Comparison of ENCODE assay signal across 1 cellular context in the genomic region with DNA sequence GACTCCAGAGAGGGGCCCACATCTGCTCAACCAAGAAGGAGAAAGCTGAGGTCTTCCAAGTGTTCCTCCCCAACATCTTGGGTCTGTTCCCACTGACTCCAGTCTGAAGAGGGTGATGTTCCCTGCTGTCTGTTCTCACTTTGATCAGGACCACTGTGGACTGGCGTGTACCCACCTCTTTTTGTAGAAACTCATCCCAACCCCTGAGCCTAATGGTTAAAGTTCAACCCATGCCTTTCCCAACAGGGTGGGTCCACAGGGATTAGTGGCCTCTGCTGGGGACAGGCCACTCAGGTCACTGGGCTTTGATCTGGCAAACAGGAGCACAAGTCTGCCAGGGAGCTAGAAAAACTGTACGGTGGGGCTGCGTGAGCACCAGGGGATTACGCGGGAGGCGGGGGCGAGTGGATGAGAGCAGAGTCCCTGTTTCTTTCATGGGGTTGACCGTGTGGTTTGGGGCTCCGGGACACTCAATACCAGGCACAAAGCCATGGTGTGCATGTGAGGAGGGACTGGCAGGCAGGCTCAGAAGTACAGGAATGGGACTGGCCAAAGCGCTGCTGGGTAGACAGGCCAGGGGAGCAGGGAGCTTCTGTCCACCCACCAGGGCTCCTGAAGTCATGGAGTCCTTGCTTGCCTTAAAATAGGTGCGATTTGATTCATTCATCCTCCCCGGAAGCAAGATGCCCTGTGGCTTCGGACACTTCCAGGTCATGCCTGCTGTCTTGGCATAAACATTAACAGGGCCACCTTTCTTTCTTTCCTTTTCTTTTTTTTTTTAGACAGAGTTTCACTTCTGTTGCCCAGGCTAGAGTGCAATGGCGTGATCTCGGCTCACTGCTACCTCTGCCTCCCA.
TF ChIP-seq lines count a peak whose summit lies in the region.

Gene CA5A (minus strand): TSS at position 155 of the 856 bp plus-strand sequence. CDS start 79 bp downstream, at position 76.

TF ChIP-seq in HepG2, 621 proteins besides CTCF, POLR2A, EP300 and RAD21 (continued from another document and continues in another):
- TF ChIP-seq MTERF4 (CRISPR knock-in tag; IDR thresholded peaks at IDR 0.05) = 0 out of 2 replicates have a peak, but pooled peaks have one; percentile 25
- peak; percentile 92; the same call in 1 of the 2 replicates for TF ChIP-seq TOE1 (CRISPR knock-in tag; IDR thresholded peaks at IDR 0.05)
- no peak for TF ChIP-seq NFATC3 (CRISPR knock-in tag; IDR thresholded peaks at IDR 0.05)
- TF ChIP-seq PREB (CRISPR knock-in tag; IDR thresholded peaks at IDR 0.05) = no peak
- TF ChIP-seq ZNF781 (CRISPR knock-in tag; IDR thresholded peaks at IDR 0.05; ENCODE audit: borderline replicate concordance, not compliant biosample characterization) = no peak
- peak; percentile 84; the same call in 1 of the 2 replicates for TF ChIP-seq NFKB2 (CRISPR knock-in tag; IDR thresholded peaks at IDR 0.05; ENCODE audit: borderline replicate concordance)
- TF ChIP-seq PATZ1 (CRISPR knock-in tag; IDR thresholded peaks at IDR 0.05) = peak; percentile 94
- TF ChIP-seq, protein P1, sequence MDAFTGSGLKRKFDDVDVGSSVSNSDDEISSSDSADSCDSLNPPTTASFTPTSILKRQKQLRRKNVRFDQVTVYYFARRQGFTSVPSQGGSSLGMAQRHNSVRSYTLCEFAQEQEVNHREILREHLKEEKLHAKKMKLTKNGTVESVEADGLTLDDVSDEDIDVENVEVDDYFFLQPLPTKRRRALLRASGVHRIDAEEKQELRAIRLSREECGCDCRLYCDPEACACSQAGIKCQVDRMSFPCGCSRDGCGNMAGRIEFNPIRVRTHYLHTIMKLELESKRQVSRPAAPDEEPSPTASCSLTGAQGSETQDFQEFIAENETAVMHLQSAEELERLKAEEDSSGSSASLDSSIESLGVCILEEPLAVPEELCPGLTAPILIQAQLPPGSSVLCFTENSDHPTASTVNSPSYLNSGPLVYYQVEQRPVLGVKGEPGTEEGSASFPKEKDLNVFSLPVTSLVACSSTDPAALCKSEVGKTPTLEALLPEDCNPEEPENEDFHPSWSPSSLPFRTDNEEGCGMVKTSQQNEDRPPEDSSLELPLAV (CRISPR knock-in tag; conservative IDR thresholded peaks at IDR 0.05; ENCODE audit: low read depth) = no peak
- peak; percentile 58 for TF ChIP-seq ZIK1 (CRISPR knock-in tag; IDR thresholded peaks at IDR 0.05; ENCODE audit: borderline replicate concordance, low read depth)
- peak; percentile 84 for TF ChIP-seq ZMAT3 (CRISPR knock-in tag; conservative IDR thresholded peaks at IDR 0.05)
- peak; percentile 50 for TF ChIP-seq GABPB1 (CRISPR knock-in tag; IDR thresholded peaks at IDR 0.05)
- TF ChIP-seq SAFB2 (CRISPR knock-in tag; IDR thresholded peaks at IDR 0.05; ENCODE audit: borderline replicate concordance, low read depth) = no peak
- TF ChIP-seq ZBTB21 (CRISPR knock-in tag; IDR thresholded peaks at IDR 0.05) = 0 out of 2 replicates have a peak, but pooled peaks have one; percentile 34
- no peak for TF ChIP-seq ZNF446 (CRISPR knock-in tag; IDR thresholded peaks at IDR 0.05)
- TF ChIP-seq ZNF121 (CRISPR knock-in tag; IDR thresholded peaks at IDR 0.05) = peak; percentile 59; the same call in 1 of the 2 replicates
- no peak for TF ChIP-seq ZNF234 (CRISPR knock-in tag; conservative IDR thresholded peaks at IDR 0.05)
- TF ChIP-seq, protein P2, sequence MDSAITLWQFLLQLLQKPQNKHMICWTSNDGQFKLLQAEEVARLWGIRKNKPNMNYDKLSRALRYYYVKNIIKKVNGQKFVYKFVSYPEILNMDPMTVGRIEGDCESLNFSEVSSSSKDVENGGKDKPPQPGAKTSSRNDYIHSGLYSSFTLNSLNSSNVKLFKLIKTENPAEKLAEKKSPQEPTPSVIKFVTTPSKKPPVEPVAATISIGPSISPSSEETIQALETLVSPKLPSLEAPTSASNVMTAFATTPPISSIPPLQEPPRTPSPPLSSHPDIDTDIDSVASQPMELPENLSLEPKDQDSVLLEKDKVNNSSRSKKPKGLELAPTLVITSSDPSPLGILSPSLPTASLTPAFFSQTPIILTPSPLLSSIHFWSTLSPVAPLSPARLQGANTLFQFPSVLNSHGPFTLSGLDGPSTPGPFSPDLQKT (CRISPR knock-in tag; IDR thresholded peaks at IDR 0.05; ENCODE audit: borderline replicate concordance) = no peak
- TF ChIP-seq, protein P3, sequence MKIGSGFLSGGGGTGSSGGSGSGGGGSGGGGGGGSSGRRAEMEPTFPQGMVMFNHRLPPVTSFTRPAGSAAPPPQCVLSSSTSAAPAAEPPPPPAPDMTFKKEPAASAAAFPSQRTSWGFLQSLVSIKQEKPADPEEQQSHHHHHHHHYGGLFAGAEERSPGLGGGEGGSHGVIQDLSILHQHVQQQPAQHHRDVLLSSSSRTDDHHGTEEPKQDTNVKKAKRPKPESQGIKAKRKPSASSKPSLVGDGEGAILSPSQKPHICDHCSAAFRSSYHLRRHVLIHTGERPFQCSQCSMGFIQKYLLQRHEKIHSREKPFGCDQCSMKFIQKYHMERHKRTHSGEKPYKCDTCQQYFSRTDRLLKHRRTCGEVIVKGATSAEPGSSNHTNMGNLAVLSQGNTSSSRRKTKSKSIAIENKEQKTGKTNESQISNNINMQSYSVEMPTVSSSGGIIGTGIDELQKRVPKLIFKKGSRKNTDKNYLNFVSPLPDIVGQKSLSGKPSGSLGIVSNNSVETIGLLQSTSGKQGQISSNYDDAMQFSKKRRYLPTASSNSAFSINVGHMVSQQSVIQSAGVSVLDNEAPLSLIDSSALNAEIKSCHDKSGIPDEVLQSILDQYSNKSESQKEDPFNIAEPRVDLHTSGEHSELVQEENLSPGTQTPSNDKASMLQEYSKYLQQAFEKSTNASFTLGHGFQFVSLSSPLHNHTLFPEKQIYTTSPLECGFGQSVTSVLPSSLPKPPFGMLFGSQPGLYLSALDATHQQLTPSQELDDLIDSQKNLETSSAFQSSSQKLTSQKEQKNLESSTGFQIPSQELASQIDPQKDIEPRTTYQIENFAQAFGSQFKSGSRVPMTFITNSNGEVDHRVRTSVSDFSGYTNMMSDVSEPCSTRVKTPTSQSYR (CRISPR knock-in tag; IDR thresholded peaks at IDR 0.05; ENCODE audit: borderline replicate concordance) = peak; percentile 66; the same call in 1 of the 2 replicates
- no peak for TF ChIP-seq NBN (conservative IDR thresholded peaks at IDR 0.05)
- TF ChIP-seq ARNT (IDR thresholded peaks at IDR 0.05) = no peak
- peak; percentile 97 for TF ChIP-seq SMYD3 (CRISPR knock-in tag; IDR thresholded peaks at IDR 0.05)
- peak; percentile 81 for TF ChIP-seq MEIS2 (CRISPR knock-in tag; IDR thresholded peaks at IDR 0.05)
- no peak for TF ChIP-seq TCF12 (IDR thresholded peaks at IDR 0.05)
- TF ChIP-seq TCF12 (CRISPR knock-in tag; IDR thresholded peaks at IDR 0.05) = peak; percentile 32; the same call in 1 of the 2 replicates
- peak; percentile 49; the same call in 1 of the 2 replicates for TF ChIP-seq ZNF749 (CRISPR knock-in tag; IDR thresholded peaks at IDR 0.05; ENCODE audit: borderline replicate concordance)
- TF ChIP-seq HNRNPUL1 (IDR thresholded peaks at IDR 0.05; ENCODE audit: low read depth, low read length) = no peak
- TF ChIP-seq, protein P4, sequence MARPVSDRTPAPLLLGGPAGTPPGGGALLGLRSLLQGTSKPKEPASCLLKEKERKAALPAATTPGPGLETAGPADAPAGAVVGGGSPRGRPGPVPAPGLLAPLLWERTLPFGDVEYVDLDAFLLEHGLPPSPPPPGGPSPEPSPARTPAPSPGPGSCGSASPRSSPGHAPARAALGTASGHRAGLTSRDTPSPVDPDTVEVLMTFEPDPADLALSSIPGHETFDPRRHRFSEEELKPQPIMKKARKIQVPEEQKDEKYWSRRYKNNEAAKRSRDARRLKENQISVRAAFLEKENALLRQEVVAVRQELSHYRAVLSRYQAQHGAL (CRISPR knock-in tag; IDR thresholded peaks at IDR 0.05; ENCODE audit: not compliant biosample characterization) = no peak
- no peak for TF ChIP-seq ATF4 (CRISPR knock-in tag; IDR thresholded peaks at IDR 0.05)
- TF ChIP-seq SRSF1 (optimal IDR thresholded peaks at IDR 0.05; ENCODE audit: low read depth, low read length) = no peak
- TF ChIP-seq CEBPZ (IDR thresholded peaks at IDR 0.05; ENCODE audit: low read length) = no peak
- TF ChIP-seq SSRP1 (CRISPR knock-in tag; IDR thresholded peaks at IDR 0.05) = peak; percentile 85
- TF ChIP-seq ZNF558 (CRISPR knock-in tag; IDR thresholded peaks at IDR 0.05; ENCODE audit: borderline replicate concordance) = peak; percentile 18; the same call in 1 of the 2 replicates
- peak; percentile 98 for TF ChIP-seq SALL1 (CRISPR knock-in tag; IDR thresholded peaks at IDR 0.05)
- TF ChIP-seq XRCC5 (optimal IDR thresholded peaks at IDR 0.05; ENCODE audit: low read length) = peak; percentile 81
- TF ChIP-seq ZNF143 (CRISPR knock-in tag; IDR thresholded peaks at IDR 0.05) = peak; percentile 66; the same call in 1 of the 2 replicates
- TF ChIP-seq ZNF614 (CRISPR knock-in tag; IDR thresholded peaks at IDR 0.05; ENCODE audit: borderline replicate concordance) = peak; percentile 98
- TF ChIP-seq, protein P5, sequence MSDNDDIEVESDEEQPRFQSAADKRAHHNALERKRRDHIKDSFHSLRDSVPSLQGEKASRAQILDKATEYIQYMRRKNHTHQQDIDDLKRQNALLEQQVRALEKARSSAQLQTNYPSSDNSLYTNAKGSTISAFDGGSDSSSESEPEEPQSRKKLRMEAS (IDR thresholded peaks at IDR 0.05) = peak; percentile 88
- no peak for TF ChIP-seq E2F1 (CRISPR knock-in tag; IDR thresholded peaks at IDR 0.05)
